ENCODE assay signal across 29 cellular contexts in genomic region chr5:169280696-169281095, GRCh38. TPM values are rescaled to one million over a fixed set of nuclear protein-coding genes. Genes with fewer than 3 reads are reported as not detected.
"Had no signal": no experiment of that assay in that cellular context is flagged by ENCODE, and none has a peak within 500 bp of the region (broad histone marks: within the 10 kb centered on the region; RNA-seq: fewer than 3 reads in every experiment).

No MANE protein-coding gene starts in this region.

- H3K27ac ChIP-seq: ascending aorta, brain microvascular endothelial cell, WERI-Rb-1 had no signal

- H3K4me3 ChIP-seq: ascending aorta, coronary artery, dorsolateral prefrontal cortex had no signal

- ATAC-seq: activated CD4-positive, CD25-positive, alpha-beta regulatory T cell treated with anti-CD3 and anti-CD28 coated beads, Interleukin-2, amount 50 U/mL, for 24 hours; activated CD8-positive, alpha-beta memory T cell treated with anti-CD3 and anti-CD28 coated beads, Interleukin-2, amount 10 ng/mL, durations not matched to agents 7 days and 5 days; activated CD8-positive, alpha-beta T cell treated with anti-CD3 and anti-CD28 coated beads, Interleukin-2, amount 10 ng/mL, durations not matched to agents 7 days and 5 days; activated naive CD4-positive, alpha-beta T cell treated with anti-CD3 and anti-CD28 coated beads, Interleukin-2, amount 50 U/mL, for 72 hours; esophagus mucosa; T-helper 17 cell had no signal

- H3K27me3 ChIP-seq: ascending aorta, brain microvascular endothelial cell had no signal

- H3K9me3 ChIP-seq: ascending aorta had no signal

- H3K4me1 ChIP-seq: ascending aorta had no signal

- H3K36me3 ChIP-seq: ascending aorta, brain microvascular endothelial cell, WERI-Rb-1 had no signal

- DNase-seq: activated B cell treated with CpG ODN at 0.5 μM for 24 hours; activated CD4-positive, alpha-beta T cell treated with anti-CD3 and anti-CD28 coated beads for 48 hours; activated CD4-positive, alpha-beta T cell treated with anti-CD3 and anti-CD28 coated beads, Interleukin-2, amount 50 U/mL, for 1 hour; activated CD4-positive, alpha-beta T cell treated with anti-CD3 and anti-CD28 coated beads, Interleukin-2, amount 50 U/mL, for 48 hours; activated CD8-positive, alpha-beta memory T cell treated with anti-CD3 and anti-CD28 coated beads, Interleukin-2, amount 10 ng/mL, durations not matched to agents 7 days and 5 days; activated CD8-positive, alpha-beta memory T cell treated with anti-CD3 and anti-CD28 coated beads, Interleukin-2, amount 50 U/mL, for 4 hours; activated CD8-positive, alpha-beta T cell treated with anti-CD3 and anti-CD28 coated beads, Interleukin-2, amount 10 ng/mL, durations not matched to agents 7 days and 5 days; activated effector memory CD4-positive, alpha-beta T cell treated with anti-CD3 and anti-CD28 coated beads, Interleukin-2, amount 50 U/mL, for 16 hours; activated naive CD4-positive, alpha-beta T cell; activated naive CD4-positive, alpha-beta T cell treated with anti-CD3 and anti-CD28 coated beads, Interleukin-2, amount 10 ng/mL, durations not matched to agents 7 days and 5 days; activated naive CD8-positive, alpha-beta T cell treated with anti-CD3 and anti-CD28 coated beads, Interleukin-2, amount 10 ng/mL, durations not matched to agents 7 days and 5 days; activated T-cell treated with anti-CD3 and anti-CD28 coated beads, Interleukin-2, amount 50 U/mL, for 1 hour; activated T-cell treated with anti-CD3 and anti-CD28 coated beads, Interleukin-2, amount 50 U/mL, for 48 hours; brain microvascular endothelial cell; effector memory CD4-positive, alpha-beta T cell; endodermal cell; foreskin fibroblast; head of caudate nucleus; T-helper 17 cell; T1000; WERI-Rb-1 had no signal

- FAIRE-seq: bronchial epithelial cell, frontal cortex had no signal

RNA-seq across cellular contexts. Expression of gene SLIT3, which starts 20.2 kb away (rescaled TPM):
- total RNA-seq: activated B cell treated with CpG ODN at 0.5 μM for 24 hours; activated CD8-positive, alpha-beta T cell treated with anti-CD3 and anti-CD28 coated beads, Interleukin-2, amount 10 ng/mL, durations not matched to agents 7 days and 5 days; activated naive CD8-positive, alpha-beta T cell treated with anti-CD3 and anti-CD28 coated beads, Interleukin-2, amount 10 ng/mL, durations not matched to agents 7 days and 5 days; T-helper 17 cell had no signal
